In genomic region chr2:64311948-64312621, GRCh38 we compare ENCODE assay signal across 8 cellular contexts.
A peak's percentile ranks its signal among the peaks of the same experiment; 100 is the strongest.
DNase-seq lines count a peak whose midpoint lies in the region; ATAC-seq lines count a peak whose summit lies in the region.

No MANE protein-coding gene starts in this region.

- no peaks in the 10 kb centered on the region for H3K27me3 Mint-ChIP-seq in stimulated activated naive B cell treated with anti-CD40 and anti-IgM and Interleukin-4, amounts not matched to agents 10 μg/mL and 1 μg/mL and 100 μg/mL, for 72 hours

- peak overlapping the region; percentile 74 for H3K27ac ChIP-seq in caudate nucleus (ENCODE audit: low read depth, low read length)

- no peak overlapping the region for H3K4me3 Mint-ChIP-seq in stimulated activated naive B cell treated with anti-CD40 and anti-IgM and Interleukin-4, amounts not matched to agents 10 μg/mL and 1 μg/mL and 100 μg/mL, for 72 hours

- peak in 1 of 2 donors; percentile 33 for ATAC-seq in stimulated activated naive B cell treated with anti-CD40 and anti-IgM and Interleukin-4, amounts not matched to agents 10 μg/mL and 1 μg/mL and 100 μg/mL, for 72 hours (replicated peaks)
- no peak for ATAC-seq in GM18867 (IDR thresholded peaks at IDR 0.05; ENCODE audit: unreplicated experiment)

- peak; percentile 85 for DNase-seq in ELR (ENCODE audit: low read depth)
- DNase-seq in NCI-H226, result peak; percentile 71
- peak in 58 of 61 donors; percentile 14 to 92 (median 69) for DNase-seq in caudate nucleus (lab: John Stamatoyannopoulos, UW)
- peak; percentile 86 for DNase-seq in kidney glomerular epithelial cell (lab: John Stamatoyannopoulos, UW)
- no peak for DNase-seq in stimulated activated naive B cell treated with anti-CD40 and anti-IgM and Interleukin-4, amounts not matched to agents 10 μg/mL and 1 μg/mL and 100 μg/mL, for 72 hours
- DNase-seq in stimulated activated CD4-positive, alpha-beta T cell treated with anti-CD3 and anti-CD28 coated beads, Interleukin-12 subunit alpha, Interleukin-12 subunit beta, amount 100 ng/mL, for 4 hours, result no peak
- no peak for DNase-seq in SKM-1 treated with dmso at 0.1 percent for 144 hours (lab: John Stamatoyannopoulos, UW; ENCODE audit: unreplicated experiment)

- no peaks in the 10 kb centered on the region for H3K36me3 Mint-ChIP-seq in stimulated activated naive B cell treated with anti-CD40 and anti-IgM and Interleukin-4, amounts not matched to agents 10 μg/mL and 1 μg/mL and 100 μg/mL, for 72 hours

- H3K4me1 Mint-ChIP-seq in stimulated activated naive B cell treated with anti-CD40 and anti-IgM and Interleukin-4, amounts not matched to agents 10 μg/mL and 1 μg/mL and 100 μg/mL, for 72 hours, result peaks cover 8 to 15% of the 10 kb centered on the region in 2 donors

- no peaks in the 10 kb centered on the region for H3K9me3 Mint-ChIP-seq in stimulated activated naive B cell treated with anti-CD40 and anti-IgM and Interleukin-4, amounts not matched to agents 10 μg/mL and 1 μg/mL and 100 μg/mL, for 72 hours

- peak overlapping the region; percentile 11 for H3K27ac Mint-ChIP-seq in stimulated activated naive B cell treated with anti-CD40 and anti-IgM and Interleukin-4, amounts not matched to agents 10 μg/mL and 1 μg/mL and 100 μg/mL, for 72 hours

Comparison
In these comparisons a context has a peak if more than half of its experiments do, and no peak if none do; other contexts are left out.
1. DNase-seq: peak in ELR (single experiment), NCI-H226 (single experiment), caudate nucleus (58 of 61) and kidney glomerular epithelial cell (single experiment); none in stimulated activated naive B cell treated with anti-CD40 and anti-IgM and Interleukin-4, amounts not matched to agents 10 μg/mL and 1 μg/mL and 100 μg/mL, for 72 hours (single experiment), stimulated activated CD4-positive, alpha-beta T cell treated with anti-CD3 and anti-CD28 coated beads, Interleukin-12 subunit alpha, Interleukin-12 subunit beta, amount 100 ng/mL, for 4 hours (single experiment) and SKM-1 treated with dmso at 0.1 percent for 144 hours (single experiment).